Comparison of ENCODE assay signal across 7 cellular contexts in genomic region chr12:51269174-51270066, GRCh38. TPM values are rescaled to one million over a fixed set of nuclear protein-coding genes. Genes with fewer than 3 reads are reported as not detected.
DNase-seq lines count a peak whose midpoint lies in the region; ATAC-seq lines count a peak whose summit lies in the region.

No MANE protein-coding gene starts in this region.

- peak overlapping the region; percentile 60 to 92 (median 87) for H3K27ac ChIP-seq in skin epidermis

- in situ Hi-C loops in SK-MEL-5 (cut with HindIII; ENCODE audit: low pct_unique_long_range_greater_than_20kb, low sequenced_read_pairs) = no loop called here

- DNase-seq in SK-MEL-5 (ENCODE audit: low read depth, low spot score) (peak; percentile 38), hepatic stellate cell (ENCODE audit: low spot score) (peak; percentile 33)
- peak; percentile 15 for DNase-seq in activated naive CD8-positive, alpha-beta T cell treated with anti-CD3 and anti-CD28 coated beads, Interleukin-2, amount 50 U/mL, for 16 hours (ENCODE audit: low read depth, low spot score)

- H3K4me3 ChIP-seq in skin epidermis = peak overlapping the region; percentile 51 to 85 (median 70)

- ATAC-seq in GM18861 (IDR thresholded peaks at IDR 0.05; ENCODE audit: unreplicated experiment) (peak; percentile 24), HG03103 (IDR thresholded peaks at IDR 0.05; ENCODE audit: low read depth, unreplicated experiment) (peak; percentile 25), HG03196 (IDR thresholded peaks at IDR 0.05; ENCODE audit: unreplicated experiment) (no peak)

RNA-seq across cellular contexts. Expression of gene SMAGP, which starts 0.8 kb away (rescaled TPM):
- 1.8 and 2.3 TPM in 2 replicates for total RNA-seq in SK-MEL-5 (2014; rRNA removed; shearing (Covaris generic))
- polyA plus RNA-seq in SK-MEL-5 (2015; cell fraction: cytosol; rRNA removed) = 2.8 and 5.0 TPM in 2 replicates
- 1.9 and 3.6 TPM in 2 replicates for polyA plus RNA-seq in SK-MEL-5 (2015; cell fraction: nucleus; rRNA removed)

RNA-seq across cellular contexts. Expression of gene DAZAP2, which starts 30.8 kb away (rescaled TPM):
- total RNA-seq in SK-MEL-5 (2014; rRNA removed; shearing (Covaris generic)) = 424 and 462 TPM in 2 replicates
- 451 and 490 TPM in 2 replicates for polyA plus RNA-seq in SK-MEL-5 (2015; cell fraction: cytosol; rRNA removed)
- 218 and 265 TPM in 2 replicates for polyA plus RNA-seq in SK-MEL-5 (2015; cell fraction: nucleus; rRNA removed)

RNA-seq across cellular contexts. Expression of gene POU6F1, which starts 51.6 kb away (rescaled TPM):
- total RNA-seq in SK-MEL-5 (2014; rRNA removed; shearing (Covaris generic)) = 1.5 and 3.1 TPM in 2 replicates
- 3.7 and 4.6 TPM in 2 replicates for polyA plus RNA-seq in SK-MEL-5 (2015; cell fraction: cytosol; rRNA removed)
- 15.8 and 18.3 TPM in 2 replicates for polyA plus RNA-seq in SK-MEL-5 (2015; cell fraction: nucleus; rRNA removed)

RNA-seq across cellular contexts. Expression of gene BIN2, which starts 54.6 kb away (rescaled TPM):
- total RNA-seq in SK-MEL-5 (2014; rRNA removed; shearing (Covaris generic)) = 0.08 TPM in 1 of 2 replicates, not detected in the other
- polyA plus RNA-seq in SK-MEL-5 (2015; cell fraction: cytosol; rRNA removed) = 0.07 TPM in 1 of 2 replicates, not detected in the other
- polyA plus RNA-seq in SK-MEL-5 (2015; cell fraction: nucleus; rRNA removed) = not detected in 2 replicates
